10 cellular contexts compared by ENCODE assay signal in genomic region chr14:77044776-77045569, GRCh38. TPM values are rescaled to one million over a fixed set of nuclear protein-coding genes. Genes with fewer than 3 reads are reported as not detected.
A peak's percentile ranks its signal among the peaks of the same experiment; 100 is the strongest.
DNase-seq lines count a peak whose midpoint lies in the region; ATAC-seq and TF ChIP-seq lines count a peak whose summit lies in the region.
"Had no signal": no experiment of that assay in that cellular context is flagged by ENCODE, and none has a peak within 500 bp of the region (broad histone marks: within the 10 kb centered on the region; RNA-seq: fewer than 3 reads in every experiment).

No MANE protein-coding gene starts in this region.

- no peak for ATAC-seq in PC-3
- no peak for ATAC-seq in GM19467 (IDR thresholded peaks at IDR 0.05; ENCODE audit: unreplicated experiment)
- no peak for ATAC-seq in HG03354 (IDR thresholded peaks at IDR 0.05; ENCODE audit: poor library complexity, severe bottlenecking, unreplicated experiment)

- H3K9me2 ChIP-seq in PC-3 (replicated peaks; ENCODE audit: low read length), result no peaks in the 10 kb centered on the region

- BruUV-seq in PC-3 (replicated peaks; lab: Mats Ljungman, UMichigan), result TSS peak; percentile 65

- H3F3A ChIP-seq in PC-3 (ENCODE audit: low read length, unreplicated experiment), result peaks cover 24% of the 10 kb centered on the region

- intact Hi-C loops in PC-3 (cut with micrococcal nuclease), result loop anchor here (1.0 kb wide), 1 partner anchor 17 kb away; the partner anchor contains the start of gene IRF2BPL

- H3K79me2 ChIP-seq in PC-3 (ENCODE audit: low read length), result peaks cover 13% of the 10 kb centered on the region

- DNase-seq in AG08395 (ENCODE audit: low spot score) (peak; percentile 69), PC-3 (peak; percentile 42), fibroblast of mammary gland (ENCODE audit: low read depth) (peak; percentile 90), OCI-M2 (lab: John Stamatoyannopoulos, UW; ENCODE audit: unreplicated experiment) (no peak), H7 (no peak)
- DNase-seq: activated gamma-delta T cell had no signal

- CTCF ChIA-PET in PC-3 (lab: Charles Lee), result no interaction called here

- H3K4me3 ChIP-seq in PC-3 (ENCODE audit: low read length) (peak overlapping the region; percentile 18; the same call in 1 of the 2 replicates), fibroblast of mammary gland (ENCODE audit: control insufficient read depth, low read depth, low read length) (no peak overlapping the region), neutrophil (ENCODE audit: low read depth in 1 of 2, low read length in 1 of 2) (no peak overlapping the region), H7 (ENCODE audit: insufficient read depth, low read depth, low read length) (no peak overlapping the region)
- H3K4me3 ChIP-seq: SJSA1 had no signal

- H3K9me3 ChIP-seq in PC-3 (ENCODE audit: low read length) (no peaks in the 10 kb centered on the region), neutrophil (no peaks in the 10 kb centered on the region)
- H3K9me3 ChIP-seq: SJSA1 had no signal

- no peaks in the 10 kb centered on the region for H4K20me1 ChIP-seq in PC-3 (ENCODE audit: low read length)

- H3K4me1 ChIP-seq in PC-3 (ENCODE audit: insufficient read depth, low read length), result peaks cover 69% of the 10 kb centered on the region
- peaks cover 57 to 73% of the 10 kb centered on the region in 2 experiments for H3K4me1 ChIP-seq in neutrophil (ENCODE audit: control insufficient read depth in 1 of 2, insufficient read depth in 1 of 2, low read depth in 1 of 2, low read length in 1 of 2)

- peak overlapping the region; percentile 30 for H3K9ac ChIP-seq in PC-3 (ENCODE audit: low read length)

- H3K36me3 ChIP-seq in PC-3 (ENCODE audit: low read depth, low read length), result no peaks in the 10 kb centered on the region
- H3K36me3 ChIP-seq in neutrophil, result no peaks in the 10 kb centered on the region
- H3K36me3 ChIP-seq in H7 (replicated peaks; ENCODE audit: control insufficient read depth, insufficient read depth, low read length), result no peaks in the 10 kb centered on the region
- H3K36me3 ChIP-seq: SJSA1 had no signal

- peak overlapping the region; percentile 61 for H3K4me2 ChIP-seq in PC-3 (ENCODE audit: low read length)

- POLR2A ChIA-PET in PC-3 (lab: Charles Lee; ENCODE audit: unreplicated experiment), result interaction anchor here (0.6 kb wide), 2 partner anchors 16 to 17 kb away, joined by 4 to 13 read pairs; no protein-coding TSS in a partner anchor

- peak overlapping the region; percentile 94 for H3K27ac ChIP-seq in PC-3 (ENCODE audit: low read length)
- H3K27ac ChIP-seq in neutrophil, result peak overlapping the region; percentile 39
- H3K27ac ChIP-seq: SJSA1 had no signal

- peak overlapping the region; percentile 16 for H2AFZ ChIP-seq in PC-3 (ENCODE audit: low read length)

- TF ChIP-seq CTCF in PC-3 (conservative IDR thresholded peaks at IDR 0.05; ENCODE audit: low read depth, low read length) (no peak), fibroblast of mammary gland (conservative IDR thresholded peaks at IDR 0.05; ENCODE audit: control insufficient read depth, insufficient read depth, low read depth, low read length) (no peak), neutrophil (IDR thresholded peaks at IDR 0.05) (no peak)

- H3K27me3 ChIP-seq in PC-3 (ENCODE audit: low read length), result no peaks in the 10 kb centered on the region
- no peaks in the 10 kb centered on the region for H3K27me3 ChIP-seq in neutrophil
- H3K27me3 ChIP-seq in H7 (ENCODE audit: control insufficient read depth, insufficient read depth, low read length), result no peaks in the 10 kb centered on the region
- H3K27me3 ChIP-seq: SJSA1 had no signal

RNA-seq across cellular contexts. Expression of gene IRF2BPL, which starts 16.5 kb away (rescaled TPM):
- 113 and 146 TPM in 2 replicates for total RNA-seq in PC-3 (2014; rRNA removed)
- 142 and 187 TPM in 2 replicates for total RNA-seq in H7 (2014; rRNA removed; shearing (Covaris generic))

RNA-seq across cellular contexts. Expression of gene CIPC, which starts 53.1 kb away (rescaled TPM):
- total RNA-seq in PC-3 (2014; rRNA removed), result 26.0 and 26.6 TPM in 2 replicates
- 18.7 and 22.3 TPM in 2 replicates for total RNA-seq in H7 (2014; rRNA removed; shearing (Covaris generic))

Comparison
In these comparisons a context has a peak if more than half of its experiments do, and no peak if none do; other contexts are left out.
1. DNase-seq: peak in AG08395 (single experiment), PC-3 (single experiment) and fibroblast of mammary gland (single experiment); none in OCI-M2 (single experiment) and H7 (single experiment).